ENCODE assay signal across 10 cellular contexts in the genomic region with DNA sequence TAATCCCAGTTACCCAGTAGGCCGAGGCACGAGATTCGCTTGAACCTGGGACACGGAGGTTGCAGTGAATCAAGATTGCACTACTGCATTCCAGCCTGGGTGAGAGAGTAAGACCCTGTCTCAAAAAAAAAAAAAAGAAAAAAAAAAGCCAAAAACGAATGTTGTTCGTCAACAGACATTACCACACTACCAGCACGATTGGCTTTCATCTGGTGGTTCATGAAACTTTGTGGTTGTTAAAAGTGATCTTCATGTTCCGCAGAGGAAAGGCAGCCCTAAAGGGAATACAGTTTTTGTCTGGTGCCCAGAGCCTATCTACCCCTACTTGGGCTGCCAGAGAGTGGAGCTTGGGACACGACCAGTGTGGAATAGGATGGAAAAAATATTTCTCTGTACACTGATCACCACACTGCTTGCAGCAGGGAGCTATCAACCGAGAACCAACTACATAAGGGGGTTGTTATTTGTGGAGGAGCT. TPM values are rescaled to one million over a fixed set of nuclear protein-coding genes. Genes with fewer than 3 reads are reported as not detected.
DNase-seq lines count a peak whose midpoint lies in the region; ATAC-seq lines count a peak whose summit lies in the region.
"Had no signal": no experiment of that assay in that cellular context is flagged by ENCODE, and none has a peak within 500 bp of the region (broad histone marks: within the 10 kb centered on the region; RNA-seq: fewer than 3 reads in every experiment).

No MANE protein-coding gene starts in this region.

- CTCF ChIA-PET in activated CD4-positive, alpha-beta T cell treated with anti-CD3 and anti-CD28 coated beads for 36 hours (lab: Charles Lee), result interaction anchor here (0.6 to 1.3 kb wide), 5 partner anchors 50 to 311 kb away, joined by 3 to 5 read pairs (median 4); no protein-coding TSS in a partner anchor

- H3K27ac Mint-ChIP-seq in activated CD4-positive, alpha-beta T cell treated with anti-CD3 and anti-CD28 coated beads for 36 hours, result peak overlapping the region; percentile 80

- ATAC-seq in activated CD4-positive, alpha-beta T cell treated with anti-CD3 and anti-CD28 coated beads for 36 hours, result peak; percentile 17
- peak; percentile 6 for ATAC-seq in HG03354 (IDR thresholded peaks at IDR 0.05; ENCODE audit: poor library complexity, severe bottlenecking, unreplicated experiment)
- ATAC-seq in stimulated activated naive CD8-positive, alpha-beta T cell treated with anti-CD3 and anti-CD28 coated beads, Interleukin-15, Interleukin-2, amounts not matched to agents 100 U/mL and 50 U/mL, for 24 hours, result peak; percentile 30
- ATAC-seq: A549 had no signal

- peak; percentile 49 for DNase-seq in activated CD4-positive, alpha-beta T cell treated with anti-CD3 and anti-CD28 coated beads for 36 hours
- DNase-seq in activated CD4-positive, alpha-beta T cell treated with anti-CD3 and anti-CD28 coated beads for 1 hour, result no peak
- DNase-seq in activated T-helper 1 cell treated with Interleukin-2 at 50 U/mL for 16 hours (ENCODE audit: low read depth) (peak; percentile 18), NCI-H526 (lab: John Stamatoyannopoulos, UW) (no peak), KG1 (lab: John Stamatoyannopoulos, UW) (no peak), COLO829 (ENCODE audit: low spot score) (no peak)
- DNase-seq in stimulated activated naive CD8-positive, alpha-beta T cell treated with anti-CD3 and anti-CD28 coated beads, Interleukin-15, Interleukin-2, amounts not matched to agents 100 U/mL and 50 U/mL, for 24 hours, result no peak
- DNase-seq: SK-N-SH had no signal

- no peaks in the 10 kb centered on the region for H3K9me3 Mint-ChIP-seq in activated CD4-positive, alpha-beta T cell treated with anti-CD3 and anti-CD28 coated beads for 36 hours (ENCODE audit: low read depth)

- no peaks in the 10 kb centered on the region for H3K36me3 Mint-ChIP-seq in activated CD4-positive, alpha-beta T cell treated with anti-CD3 and anti-CD28 coated beads for 36 hours (ENCODE audit: low read depth)

- POLR2A ChIA-PET in activated CD4-positive, alpha-beta T cell treated with anti-CD3 and anti-CD28 coated beads for 36 hours (lab: Charles Lee), result interaction anchor here (0.8 to 1.2 kb wide), 3 partner anchors 12 to 251 kb away, joined by 3 to 4 read pairs (median 3); no protein-coding TSS in a partner anchor

- peaks cover 10% of the 10 kb centered on the region for H3K27me3 Mint-ChIP-seq in activated CD4-positive, alpha-beta T cell treated with anti-CD3 and anti-CD28 coated beads for 36 hours

- peak overlapping the region; percentile 50 for H3K4me3 Mint-ChIP-seq in activated CD4-positive, alpha-beta T cell treated with anti-CD3 and anti-CD28 coated beads for 36 hours

- H3K4me1 Mint-ChIP-seq in activated CD4-positive, alpha-beta T cell treated with anti-CD3 and anti-CD28 coated beads for 36 hours, result peaks cover 98% of the 10 kb centered on the region

- intact Hi-C loops in activated CD4-positive, alpha-beta T cell treated with anti-CD3 and anti-CD28 coated beads for 36 hours (cut with DNase I, micrococcal nuclease), result loop anchor here (2.0 to 5.0 kb wide), 7 partner anchors 75 to 1079 kb away; a partner anchor contains a TSS

RNA-seq across cellular contexts. Expression of a gene that starts 13.6 kb away (rescaled TPM):
- 10 to 100 TPM; 75.4 to 89.3 TPM for total RNA-seq in activated CD4-positive, alpha-beta T cell treated with anti-CD3 and anti-CD28 coated beads for 36 hours

Comparison
In these comparisons a context has a peak if more than half of its experiments do, and no peak if none do; other contexts are left out.
1. DNase-seq: peak in activated CD4-positive, alpha-beta T cell treated with anti-CD3 and anti-CD28 coated beads for 36 hours (single experiment) and activated T-helper 1 cell treated with Interleukin-2 at 50 U/mL for 16 hours (single experiment); none in activated CD4-positive, alpha-beta T cell treated with anti-CD3 and anti-CD28 coated beads for 1 hour (single experiment), stimulated activated naive CD8-positive, alpha-beta T cell treated with anti-CD3 and anti-CD28 coated beads, Interleukin-15, Interleukin-2, amounts not matched to agents 100 U/mL and 50 U/mL, for 24 hours (single experiment), NCI-H526 (0 of 2), KG1 (single experiment) and COLO829 (single experiment).
2. Peak in every context shown above with its lines, with median percentiles within 50 percentile points of each other: ATAC-seq.